ENCODE assay signal across 11 cellular contexts in genomic region chr9:103003689-103004088, GRCh38. TPM values are rescaled to one million over a fixed set of nuclear protein-coding genes. Genes with fewer than 3 reads are reported as not detected.
"Had no signal": no experiment of that assay in that cellular context is flagged by ENCODE, and none has a peak within 500 bp of the region (broad histone marks: within the 10 kb centered on the region; RNA-seq: fewer than 3 reads in every experiment).

No MANE protein-coding gene starts in this region.

- FAIRE-seq: HTR-8/SVneo had no signal

- H3K9me3 ChIP-seq: HAP-1 had no signal

- ATAC-seq: HCT116 had no signal

- H3K9ac ChIP-seq: GM23248, KMS-11 had no signal

- H3K4me1 ChIP-seq: HAP-1 had no signal

- H3K4me3 ChIP-seq: GM23248, HAP-1 had no signal

- H3K4me2 ChIP-seq: KMS-11 had no signal

- H2AFZ ChIP-seq: GM23248 had no signal

- H3K27ac Mint-ChIP-seq: HFFc6 had no signal

- DNase-seq: GM23248, GOT3, H7, HFFc6, Karpas-422, KBM-7 had no signal

- H3K36me3 ChIP-seq: HAP-1 had no signal

- H3K27ac ChIP-seq: GM23248, KMS-11 had no signal

- H3K4me3 Mint-ChIP-seq: HFFc6 had no signal

RNA-seq across cellular contexts. Expression of gene CYLC2, which starts 8.6 kb away (rescaled TPM):
- total RNA-seq: GM23248, H7, HFFc6, HT-29 had no signal
- polyA plus RNA-seq: GM23248 had no signal
